ENCODE assay signal across 8 cellular contexts in the genomic region with DNA sequence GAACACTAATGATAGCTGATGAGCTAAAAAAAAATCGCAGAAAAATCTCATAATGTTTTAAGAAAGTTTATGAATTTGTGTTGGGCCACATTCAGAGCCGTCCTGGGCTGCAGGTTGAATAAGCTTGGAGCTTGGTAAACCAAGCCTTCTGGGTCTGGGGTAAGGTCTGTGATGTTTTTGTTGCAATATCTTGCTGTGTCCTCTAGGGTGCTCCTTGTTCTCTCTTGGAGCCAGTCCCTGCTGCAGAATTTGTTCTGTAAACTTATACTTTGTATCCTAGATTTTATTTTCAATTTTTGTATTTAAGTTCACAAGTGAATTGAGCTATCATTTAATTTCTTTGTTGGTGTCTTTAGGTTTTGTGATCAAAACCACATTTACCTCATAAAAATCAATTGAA.
DNase-seq lines count a peak whose midpoint lies in the region; ATAC-seq, FAIRE-seq and TF ChIP-seq lines count a peak whose summit lies in the region.

No MANE protein-coding gene starts in this region.

- no peaks in the 10 kb centered on the region for H3K36me3 Mint-ChIP-seq in effector memory CD8-positive, alpha-beta T cell (ENCODE audit: insufficient read depth)

- no peak for FAIRE-seq in GM19239 (lab: Jason Lieb, UNC)

- H3K27ac Mint-ChIP-seq in effector memory CD8-positive, alpha-beta T cell = no peak overlapping the region

- H3K27me3 Mint-ChIP-seq in effector memory CD8-positive, alpha-beta T cell = peaks cover 0 to under 1% of the 10 kb centered on the region in 2 donors

- TF ChIP-seq POLR2A in erythroblast (IDR thresholded peaks at IDR 0.05; ENCODE audit: low read length) = no peak

- no peak overlapping the region for H3K4me3 Mint-ChIP-seq in effector memory CD8-positive, alpha-beta T cell

- no peaks in the 10 kb centered on the region for H3K4me1 Mint-ChIP-seq in effector memory CD8-positive, alpha-beta T cell (ENCODE audit: low read depth in 2 of 2)

- DNase-seq in AG08396 (ENCODE audit: low spot score) (peak; percentile 67), GM19239 (ENCODE audit: insufficient read length, low spot score) (peak; percentile 22), Kasumi-1 (lab: John Stamatoyannopoulos, UW) (peak; percentile 63 to 79), erythroblast (lab: John Stamatoyannopoulos, UW) (peak; percentile 4 to 11), SK-N-DZ (ENCODE audit: low spot score) (no peak), midbrain (lab: John Stamatoyannopoulos, UW) (no peak)
- no peak for DNase-seq in effector memory CD8-positive, alpha-beta T cell

- no peaks in the 10 kb centered on the region for H3K9me3 Mint-ChIP-seq in effector memory CD8-positive, alpha-beta T cell

- no peak for ATAC-seq in GM19328 (IDR thresholded peaks at IDR 0.05; ENCODE audit: unreplicated experiment)
- no peak for ATAC-seq in effector memory CD8-positive, alpha-beta T cell (replicated peaks)

Comparison
In these comparisons a context has a peak if more than half of its experiments do, and no peak if none do; other contexts are left out.
1. DNase-seq: peak in AG08396 (single experiment), GM19239 (single experiment), Kasumi-1 (2 of 2) and erythroblast (2 of 2); none in SK-N-DZ (single experiment), midbrain (single experiment) and effector memory CD8-positive, alpha-beta T cell (0 of 3).